Comparison of ENCODE assay signal across 21 cellular contexts in the genomic region with DNA sequence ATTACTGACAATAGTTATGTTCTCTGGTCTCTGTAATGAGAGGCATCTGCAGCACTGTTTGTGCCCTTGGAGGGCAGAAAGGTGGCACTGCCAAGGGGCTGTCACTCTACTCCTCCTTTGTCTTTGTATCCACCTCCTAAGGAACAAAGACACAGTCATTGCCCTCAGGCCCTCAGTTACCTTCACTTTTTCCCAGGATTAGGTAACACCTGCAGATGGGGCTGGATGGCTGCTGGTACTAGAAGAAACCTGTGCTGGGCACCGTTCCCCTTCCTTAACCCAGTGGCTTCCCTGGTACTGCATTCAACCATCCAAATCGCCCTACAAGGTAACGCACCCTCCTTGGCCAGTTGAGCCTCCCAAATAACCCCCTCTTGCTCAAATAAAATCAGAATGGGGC.
"Had no signal": no experiment of that assay in that cellular context is flagged by ENCODE, and none has a peak within 500 bp of the region (broad histone marks: within the 10 kb centered on the region; RNA-seq: fewer than 3 reads in every experiment).

No MANE protein-coding gene starts in this region.

- H3K27ac Mint-ChIP-seq: activated CD4-positive, alpha-beta T cell treated with anti-CD3 and anti-CD28 coated beads, Interleukin-2, amount 10 ng/mL, durations not matched to agents 7 days and 5 days; activated CD8-positive, alpha-beta T cell treated with anti-CD3 and anti-CD28 coated beads, Interleukin-2, amount 10 ng/mL, durations not matched to agents 7 days and 5 days; activated naive CD4-positive, alpha-beta T cell treated with anti-CD3 and anti-CD28 coated beads for 36 hours; activated naive CD8-positive, alpha-beta T cell treated with anti-CD3 and anti-CD28 coated beads, Interleukin-2, amount 50 U/mL, for 24 hours; dendritic cell treated with granulocyte-macrophage colony-stimulating factor and Interleukin-4, amounts not matched to agents 40 ng/mL and 50 ng/mL, for 4 days; nephron progenitor cell; stimulated activated naive B cell treated with anti-CD40 and anti-IgM and Interleukin-4, amounts not matched to agents 10 μg/mL and 1 μg/mL and 100 μg/mL, for 72 hours had no signal

- H3K9me3 Mint-ChIP-seq: activated CD4-positive, alpha-beta T cell treated with anti-CD3 and anti-CD28 coated beads, Interleukin-2, amount 10 ng/mL, durations not matched to agents 7 days and 5 days; activated naive CD4-positive, alpha-beta T cell treated with anti-CD3 and anti-CD28 coated beads for 36 hours; activated naive CD8-positive, alpha-beta T cell treated with anti-CD3 and anti-CD28 coated beads, Interleukin-2, amount 50 U/mL, for 24 hours; activated T-cell treated with anti-CD3 and anti-CD28 coated beads, Interleukin-2, amount 50 U/mL, for 4 hours; dendritic cell treated with granulocyte-macrophage colony-stimulating factor and Interleukin-4, amounts not matched to agents 40 ng/mL and 50 ng/mL, for 4 days; nephron progenitor cell had no signal

- H3K36me3 ChIP-seq: brain microvascular endothelial cell had no signal

- ATAC-seq: activated CD4-positive, CD25-positive, alpha-beta regulatory T cell treated with anti-CD3 and anti-CD28 coated beads, Interleukin-2, amount 50 U/mL, for 24 hours; activated CD8-positive, alpha-beta T cell treated with anti-CD3 and anti-CD28 coated beads, Interleukin-2, amount 10 ng/mL, durations not matched to agents 7 days and 5 days; activated naive CD8-positive, alpha-beta T cell treated with anti-CD3 and anti-CD28 coated beads, Interleukin-2, amount 50 U/mL, for 24 hours; activated T-cell treated with anti-CD3 and anti-CD28 coated beads, Interleukin-2, amount 50 U/mL, for 4 hours; stimulated activated naive B cell treated with anti-CD40 and anti-IgM and Interleukin-4, amounts not matched to agents 10 μg/mL and 1 μg/mL and 100 μg/mL, for 72 hours had no signal

- DNase-seq: activated CD4-positive, alpha-beta T cell treated with anti-CD3 and anti-CD28 coated beads, Interleukin-2, amount 10 ng/mL, durations not matched to agents 7 days and 5 days; activated CD8-positive, alpha-beta T cell treated with anti-CD3 and anti-CD28 coated beads, Interleukin-2, amount 10 ng/mL, durations not matched to agents 7 days and 5 days; activated naive CD4-positive, alpha-beta T cell treated with anti-CD3 and anti-CD28 coated beads for 36 hours; activated naive CD8-positive, alpha-beta T cell treated with anti-CD3 and anti-CD28 coated beads, Interleukin-2, amount 50 U/mL, for 24 hours; activated T-cell treated with anti-CD3 and anti-CD28 coated beads, Interleukin-2, amount 50 U/mL, for 4 hours; aorta; brain microvascular endothelial cell; effector memory CD4-positive, alpha-beta T cell; foreskin fibroblast; glutamatergic neuron; hippocampal formation; midbrain; nephron progenitor cell; occipital lobe; posterior cingulate gyrus; stimulated activated naive B cell treated with anti-CD40 and anti-IgM and Interleukin-4, amounts not matched to agents 10 μg/mL and 1 μg/mL and 100 μg/mL, for 72 hours; T-helper 1 cell; T-helper 9 cell had no signal

- H3K4me3 ChIP-seq: lung had no signal

- H3K27me3 ChIP-seq: brain microvascular endothelial cell had no signal

- H3K27ac ChIP-seq: brain microvascular endothelial cell had no signal

- H3K36me3 Mint-ChIP-seq: stimulated activated naive B cell treated with anti-CD40 and anti-IgM and Interleukin-4, amounts not matched to agents 10 μg/mL and 1 μg/mL and 100 μg/mL, for 72 hours had no signal
